18 cellular contexts compared by ENCODE assay signal in genomic region chr11:103111400-103111799, GRCh38.
"Had no signal": no experiment of that assay in that cellular context is flagged by ENCODE, and none has a peak within 500 bp of the region (broad histone marks: within the 10 kb centered on the region; RNA-seq: fewer than 3 reads in every experiment).

No MANE protein-coding gene starts in this region.

- FAIRE-seq: colon, endothelial cell of umbilical vein, kidney had no signal

- H3K4me1 ChIP-seq: prostate gland had no signal

- H3K27ac Mint-ChIP-seq: activated naive CD8-positive, alpha-beta T cell treated with anti-CD3 and anti-CD28 coated beads, Interleukin-2, amount 10 ng/mL, durations not matched to agents 7 days and 5 days; stimulated activated naive B cell treated with anti-CD40 and anti-IgM and Interleukin-4, amounts not matched to agents 10 μg/mL and 1 μg/mL and 100 μg/mL, for 72 hours; T-helper 1 cell treated with Interleukin-12 subunit alpha and Interleukin-12 subunit beta and Interleukin-4 antibody, amounts not matched to agents 30 μg/mL and 1 μg/mL, for 36 hours had no signal

- H3K36me3 ChIP-seq: gastrocnemius medialis, neutrophil, prostate gland, right lobe of liver, spleen had no signal

- H3K36me3 Mint-ChIP-seq: stimulated activated naive B cell treated with anti-CD40 and anti-IgM and Interleukin-4, amounts not matched to agents 10 μg/mL and 1 μg/mL and 100 μg/mL, for 72 hours had no signal

- H3K9me3 ChIP-seq: gastrocnemius medialis, left ventricle myocardium inferior, neutrophil, prostate gland, right lobe of liver, spleen had no signal

- H3K27ac ChIP-seq: gastrocnemius medialis, left ventricle myocardium inferior, neutrophil, prostate gland, right lobe of liver, spleen had no signal

- H3K27me3 Mint-ChIP-seq: stimulated activated naive B cell treated with anti-CD40 and anti-IgM and Interleukin-4, amounts not matched to agents 10 μg/mL and 1 μg/mL and 100 μg/mL, for 72 hours had no signal

- H3K27me3 ChIP-seq: cardiac muscle cell, gastrocnemius medialis, right lobe of liver, spleen had no signal

- H3K9me3 Mint-ChIP-seq: activated naive CD8-positive, alpha-beta T cell treated with anti-CD3 and anti-CD28 coated beads, Interleukin-2, amount 10 ng/mL, durations not matched to agents 7 days and 5 days; stimulated activated naive B cell treated with anti-CD40 and anti-IgM and Interleukin-4, amounts not matched to agents 10 μg/mL and 1 μg/mL and 100 μg/mL, for 72 hours; T-helper 1 cell treated with Interleukin-12 subunit alpha and Interleukin-12 subunit beta and Interleukin-4 antibody, amounts not matched to agents 30 μg/mL and 1 μg/mL, for 36 hours had no signal

- ATAC-seq: gastrocnemius medialis; right lobe of liver; stimulated activated naive B cell treated with anti-CD40 and anti-IgM and Interleukin-4, amounts not matched to agents 10 μg/mL and 1 μg/mL and 100 μg/mL, for 72 hours had no signal

- DNase-seq: activated CD4-positive, alpha-beta T cell treated with anti-CD3 and anti-CD28 coated beads, Interleukin-2, amount 50 U/mL, for 1 hour; activated effector memory CD4-positive, alpha-beta T cell treated with Interleukin-2 at 50 U/mL for 16 hours; activated naive CD8-positive, alpha-beta T cell treated with anti-CD3 and anti-CD28 coated beads, Interleukin-2, amount 10 ng/mL, durations not matched to agents 7 days and 5 days; aorta; gastrocnemius medialis; kidney; left ventricle myocardium inferior; right lobe of liver; spleen; stimulated activated CD4-positive, alpha-beta T cell treated with anti-CD3 and anti-CD28 coated beads, Interleukin-1b, Interleukin-23, amount 100 ng/mL, for 48 hours; stimulated activated naive B cell treated with anti-CD40 and anti-IgM and Interleukin-4, amounts not matched to agents 10 μg/mL and 1 μg/mL and 100 μg/mL, for 72 hours; trophoblast cell had no signal

- H3K4me3 Mint-ChIP-seq: stimulated activated naive B cell treated with anti-CD40 and anti-IgM and Interleukin-4, amounts not matched to agents 10 μg/mL and 1 μg/mL and 100 μg/mL, for 72 hours; T-helper 1 cell treated with Interleukin-12 subunit alpha and Interleukin-12 subunit beta and Interleukin-4 antibody, amounts not matched to agents 30 μg/mL and 1 μg/mL, for 36 hours had no signal

- H3K4me3 ChIP-seq: cardiac muscle cell, gastrocnemius medialis, left ventricle myocardium inferior, prostate gland, right lobe of liver, spleen had no signal
